Comparison of ENCODE assay signal across 10 cellular contexts in genomic region chr19:33683881-33684549, GRCh38.
A peak's percentile ranks its signal among the peaks of the same experiment; 100 is the strongest.
DNase-seq lines count a peak whose midpoint lies in the region; ATAC-seq and TF ChIP-seq lines count a peak whose summit lies in the region.
"Had no signal": no experiment of that assay in that cellular context is flagged by ENCODE, and none has a peak within 500 bp of the region (broad histone marks: within the 10 kb centered on the region; RNA-seq: fewer than 3 reads in every experiment).

No MANE protein-coding gene starts in this region.

- DNase-seq in EL: peak; percentile 16
- DNase-seq in KBM-7: peak; percentile 12
- peak; percentile 83 for DNase-seq in endothelial cell (ENCODE audit: low spot score)
- DNase-seq in mucosa of gallbladder (ENCODE audit: low spot score): peak; percentile 43
- no peak for DNase-seq in AML-193 (lab: John Stamatoyannopoulos, UW)
- DNase-seq in activated CD8-positive, alpha-beta memory T cell treated with anti-CD3 and anti-CD28 coated beads, Interleukin-2, amount 50 U/mL, for 48 hours: no peak
- DNase-seq in NCI-H1436 (lab: John Stamatoyannopoulos, UW): no peak
- DNase-seq: NCI-H146 had no signal

- in situ Hi-C loops in KBM-7 (cut with MboI; ENCODE audit: low pct_unique_long_range_greater_than_20kb, low sequenced_read_pairs): no loop called here

- peaks cover 5% of the 10 kb centered on the region for H3K36me3 Mint-ChIP-seq in endothelial cell (ENCODE audit: low read depth, unreplicated experiment)
- H3K36me3 Mint-ChIP-seq: activated naive CD8-positive, alpha-beta T cell had no signal

- H3K4me1 Mint-ChIP-seq in endothelial cell (ENCODE audit: unreplicated experiment): no peaks in the 10 kb centered on the region

- H3K27me3 Mint-ChIP-seq in endothelial cell (ENCODE audit: unreplicated experiment): no peaks in the 10 kb centered on the region

- no peak overlapping the region for H3K4me3 Mint-ChIP-seq in endothelial cell (ENCODE audit: unreplicated experiment)
- H3K4me3 Mint-ChIP-seq: activated naive CD8-positive, alpha-beta T cell had no signal

- ATAC-seq in GM21528 (IDR thresholded peaks at IDR 0.05; ENCODE audit: low FRiP score, unreplicated experiment): no peak

- no peak for TF ChIP-seq CTCF in endothelial cell (IDR thresholded peaks at IDR 0.05; ENCODE audit: unreplicated experiment)

- no peak overlapping the region for H3K27ac Mint-ChIP-seq in endothelial cell (ENCODE audit: unreplicated experiment)
- H3K27ac Mint-ChIP-seq: activated naive CD8-positive, alpha-beta T cell had no signal

- no peaks in the 10 kb centered on the region for H3K9me3 Mint-ChIP-seq in endothelial cell (ENCODE audit: unreplicated experiment)

Comparison
In these comparisons a context has a peak if more than half of its experiments do, and no peak if none do; other contexts are left out.
1. DNase-seq: peak in EL (single experiment), KBM-7 (single experiment), endothelial cell (single experiment) and mucosa of gallbladder (single experiment); none in AML-193 (0 of 2), activated CD8-positive, alpha-beta memory T cell treated with anti-CD3 and anti-CD28 coated beads, Interleukin-2, amount 50 U/mL, for 48 hours (single experiment) and NCI-H1436 (single experiment).